9 cellular contexts compared by ENCODE assay signal in genomic region chr22:46455453-46455852, GRCh38.
"Had no signal": no experiment of that assay in that cellular context is flagged by ENCODE, and none has a peak within 500 bp of the region (broad histone marks: within the 10 kb centered on the region; RNA-seq: fewer than 3 reads in every experiment).

No MANE protein-coding gene starts in this region.

- DNase-seq: activated CD4-positive, CD25-positive, alpha-beta regulatory T cell treated with anti-CD3 and anti-CD28 coated beads, Interleukin-2, amount 50 U/mL, for 72 hours; activated naive CD4-positive, alpha-beta T cell treated with Interleukin-2 at 50 U/mL for 16 hours; activated naive CD8-positive, alpha-beta T cell treated with anti-CD3 and anti-CD28 coated beads, Interleukin-2, amount 50 U/mL, for 24 hours; aorta; hypothalamus; nucleus accumbens had no signal

- H3K36me3 ChIP-seq: esophagus muscularis mucosa had no signal

- H3K27ac ChIP-seq: dorsolateral prefrontal cortex, esophagus muscularis mucosa had no signal

- H3K4me3 ChIP-seq: dorsolateral prefrontal cortex, esophagus muscularis mucosa, skin epidermis had no signal

- H3K9me3 ChIP-seq: esophagus muscularis mucosa had no signal
